In the genomic region with DNA sequence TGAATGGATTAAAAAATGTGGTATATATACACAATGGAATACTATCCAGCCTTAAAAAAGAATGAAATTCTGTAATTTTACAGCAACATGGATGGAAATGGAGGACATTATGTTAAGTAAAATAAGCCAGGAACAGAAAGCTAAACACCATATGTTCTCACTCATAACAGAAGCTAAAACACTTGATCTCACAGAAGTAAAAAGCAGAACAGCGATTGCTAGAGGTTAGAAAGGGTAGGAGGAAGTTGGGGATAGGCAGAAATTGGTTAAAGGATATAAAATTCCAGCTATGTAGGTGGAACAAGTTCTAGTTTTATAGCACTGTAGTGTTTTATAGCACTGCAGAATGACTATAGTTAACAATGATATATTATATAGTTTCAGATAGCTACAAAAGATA, we compare ENCODE assay signal across 14 cellular contexts. TPM values are rescaled to one million over a fixed set of nuclear protein-coding genes. Genes with fewer than 3 reads are reported as not detected.
DNase-seq lines count a peak whose midpoint lies in the region; ATAC-seq and TF ChIP-seq lines count a peak whose summit lies in the region.
"Had no signal": no experiment of that assay in that cellular context is flagged by ENCODE, and none has a peak within 500 bp of the region (broad histone marks: within the 10 kb centered on the region; RNA-seq: fewer than 3 reads in every experiment).

No MANE protein-coding gene starts in this region.

- CTCF ChIA-PET in activated CD8-positive, alpha-beta T cell treated with anti-CD3 and anti-CD28 coated beads for 36 hours (lab: Charles Lee), result interaction anchor here (1.1 to 1.7 kb wide), 2 partner anchors 13 to 19 kb away, joined by 3 to 5 read pairs; no protein-coding TSS in a partner anchor

- H3K4me3 ChIP-seq in BLaER1 treated with 17β-estradiol and CSF1 and Interleukin-3, amounts not matched to agents 10 nM and 100 nM, result no peak overlapping the region
- H3K4me3 ChIP-seq: upper lobe of left lung had no signal

- H3K36me3 Mint-ChIP-seq in activated CD8-positive, alpha-beta T cell treated with anti-CD3 and anti-CD28 coated beads for 36 hours (ENCODE audit: low read depth), result peaks cover 6% of the 10 kb centered on the region
- no peaks in the 10 kb centered on the region for H3K36me3 Mint-ChIP-seq in activated T-cell treated with anti-CD3 and anti-CD28 coated beads, Interleukin-2, amount 50 U/mL, for 24 hours (ENCODE audit: low read depth)
- no peaks in the 10 kb centered on the region for H3K36me3 Mint-ChIP-seq in activated T-helper 17 cell treated with anti-CD3 and anti-CD28 coated beads, Interleukin-2, amount 50 U/mL, for 72 hours (ENCODE audit: low read depth)

- H4K20me1 ChIP-seq in BLaER1 treated with 17β-estradiol and CSF1 and Interleukin-3, amounts not matched to agents 10 nM and 100 nM, result no peaks in the 10 kb centered on the region

- DNase-seq in SKM-1 (lab: John Stamatoyannopoulos, UW; ENCODE audit: unreplicated experiment), result peak; percentile 32
- DNase-seq in activated CD8-positive, alpha-beta T cell treated with anti-CD3 and anti-CD28 coated beads for 36 hours, result no peak
- no peak for DNase-seq in OCI-M2 (lab: John Stamatoyannopoulos, UW; ENCODE audit: unreplicated experiment)
- no peak for DNase-seq in activated T-cell treated with anti-CD3 and anti-CD28 coated beads, Interleukin-2, amount 50 U/mL, for 24 hours
- DNase-seq: activated naive CD8-positive, alpha-beta T cell treated with anti-CD3 and anti-CD28 coated beads, Interleukin-2, amount 50 U/mL, for 24 hours; foreskin keratinocyte; naive thymus-derived CD8-positive, alpha-beta T cell; NCI-H187 treated with DMSO at 0.1 percent for 48 hours; upper lobe of left lung had no signal

- no peak for TF ChIP-seq CTCF in activated CD8-positive, alpha-beta T cell treated with anti-CD3 and anti-CD28 coated beads for 36 hours (IDR thresholded peaks at IDR 0.05)

- H3K4me3 Mint-ChIP-seq in activated CD8-positive, alpha-beta T cell treated with anti-CD3 and anti-CD28 coated beads for 36 hours, result no peak overlapping the region
- H3K4me3 Mint-ChIP-seq in activated T-cell treated with anti-CD3 and anti-CD28 coated beads, Interleukin-2, amount 50 U/mL, for 24 hours, result no peak overlapping the region
- no peak overlapping the region for H3K4me3 Mint-ChIP-seq in activated T-helper 17 cell treated with anti-CD3 and anti-CD28 coated beads, Interleukin-2, amount 50 U/mL, for 72 hours
- H3K4me3 Mint-ChIP-seq: activated naive CD8-positive, alpha-beta T cell treated with anti-CD3 and anti-CD28 coated beads, Interleukin-2, amount 50 U/mL, for 24 hours; dendritic cell treated with granulocyte-macrophage colony-stimulating factor and Interleukin-4, amounts not matched to agents 40 ng/mL and 50 ng/mL, for 4 days; naive thymus-derived CD8-positive, alpha-beta T cell had no signal

- peak overlapping the region in 1 of 11 experiments; percentile 17; a peak in 1 of 22 replicates for H3K27ac ChIP-seq in BLaER1 treated with 17β-estradiol and CSF1 and Interleukin-3, amounts not matched to agents 10 nM and 100 nM
- H3K27ac ChIP-seq: foreskin keratinocyte, upper lobe of left lung had no signal

- H3K9me3 ChIP-seq in BLaER1 treated with 17β-estradiol and CSF1 and Interleukin-3, amounts not matched to agents 10 nM and 100 nM (replicated peaks in 1 of 11), result peaks cover 0 to 57% (median 34%) of the 10 kb centered on the region in 11 experiments; a peak in 19 of 22 replicates
- H3K9me3 ChIP-seq: upper lobe of left lung had no signal

- H3K4me2 ChIP-seq in BLaER1 treated with 17β-estradiol and CSF1 and Interleukin-3, amounts not matched to agents 10 nM and 100 nM, result peak overlapping the region in 10 of 11 experiments; percentile 33 to 76 (median 68); a peak in 15 of 22 replicates

- ATAC-seq in GM19395 (IDR thresholded peaks at IDR 0.05; ENCODE audit: unreplicated experiment), result peak; percentile 41
- ATAC-seq in HG03159 (IDR thresholded peaks at IDR 0.05; ENCODE audit: unreplicated experiment), result peak; percentile 35
- ATAC-seq in activated CD8-positive, alpha-beta T cell treated with anti-CD3 and anti-CD28 coated beads for 36 hours, result no peak
- ATAC-seq in activated T-helper 17 cell treated with anti-CD3 and anti-CD28 coated beads, Interleukin-2, amount 50 U/mL, for 72 hours (replicated peaks), result no peak
- ATAC-seq: activated naive CD8-positive, alpha-beta T cell treated with anti-CD3 and anti-CD28 coated beads, Interleukin-2, amount 50 U/mL, for 24 hours; foreskin keratinocyte; naive thymus-derived CD8-positive, alpha-beta T cell had no signal

- intact Hi-C loops in activated CD8-positive, alpha-beta T cell treated with anti-CD3 and anti-CD28 coated beads for 36 hours (cut with micrococcal nuclease), result no loop called here

- peaks cover 3% of the 10 kb centered on the region for H3K9me3 Mint-ChIP-seq in activated CD8-positive, alpha-beta T cell treated with anti-CD3 and anti-CD28 coated beads for 36 hours
- no peaks in the 10 kb centered on the region for H3K9me3 Mint-ChIP-seq in activated T-cell treated with anti-CD3 and anti-CD28 coated beads, Interleukin-2, amount 50 U/mL, for 24 hours
- peaks cover 4% of the 10 kb centered on the region for H3K9me3 Mint-ChIP-seq in activated T-helper 17 cell treated with anti-CD3 and anti-CD28 coated beads, Interleukin-2, amount 50 U/mL, for 72 hours
- H3K9me3 Mint-ChIP-seq: dendritic cell treated with granulocyte-macrophage colony-stimulating factor and Interleukin-4, amounts not matched to agents 40 ng/mL and 50 ng/mL, for 4 days had no signal

- H3K4me1 Mint-ChIP-seq in activated CD8-positive, alpha-beta T cell treated with anti-CD3 and anti-CD28 coated beads for 36 hours (ENCODE audit: low read depth), result peaks cover 46% of the 10 kb centered on the region
- H3K4me1 Mint-ChIP-seq in activated T-cell treated with anti-CD3 and anti-CD28 coated beads, Interleukin-2, amount 50 U/mL, for 24 hours (ENCODE audit: low read depth), result peaks cover 38% of the 10 kb centered on the region
- H3K4me1 Mint-ChIP-seq in activated T-helper 17 cell treated with anti-CD3 and anti-CD28 coated beads, Interleukin-2, amount 50 U/mL, for 72 hours, result peaks cover 4% of the 10 kb centered on the region

- H3K27ac Mint-ChIP-seq in activated CD8-positive, alpha-beta T cell treated with anti-CD3 and anti-CD28 coated beads for 36 hours, result no peak overlapping the region
- H3K27ac Mint-ChIP-seq in activated T-cell treated with anti-CD3 and anti-CD28 coated beads, Interleukin-2, amount 50 U/mL, for 24 hours, result no peak overlapping the region
- no peak overlapping the region for H3K27ac Mint-ChIP-seq in activated T-helper 17 cell treated with anti-CD3 and anti-CD28 coated beads, Interleukin-2, amount 50 U/mL, for 72 hours
- H3K27ac Mint-ChIP-seq: activated naive CD8-positive, alpha-beta T cell treated with anti-CD3 and anti-CD28 coated beads, Interleukin-2, amount 50 U/mL, for 24 hours; dendritic cell treated with granulocyte-macrophage colony-stimulating factor and Interleukin-4, amounts not matched to agents 40 ng/mL and 50 ng/mL, for 4 days had no signal

- H3K27me3 ChIP-seq in BLaER1 treated with 17β-estradiol and CSF1 and Interleukin-3, amounts not matched to agents 10 nM and 100 nM, result no peaks in the 10 kb centered on the region
- H3K27me3 ChIP-seq: upper lobe of left lung had no signal

- no peak overlapping the region for H3K9ac ChIP-seq in BLaER1 treated with 17β-estradiol and CSF1 and Interleukin-3, amounts not matched to agents 10 nM and 100 nM

- H3K27me3 Mint-ChIP-seq in activated CD8-positive, alpha-beta T cell treated with anti-CD3 and anti-CD28 coated beads for 36 hours, result no peaks in the 10 kb centered on the region
- no peaks in the 10 kb centered on the region for H3K27me3 Mint-ChIP-seq in activated T-cell treated with anti-CD3 and anti-CD28 coated beads, Interleukin-2, amount 50 U/mL, for 24 hours
- H3K27me3 Mint-ChIP-seq in activated T-helper 17 cell treated with anti-CD3 and anti-CD28 coated beads, Interleukin-2, amount 50 U/mL, for 72 hours, result no peaks in the 10 kb centered on the region
- H3K27me3 Mint-ChIP-seq: activated naive CD8-positive, alpha-beta T cell treated with anti-CD3 and anti-CD28 coated beads, Interleukin-2, amount 50 U/mL, for 24 hours; dendritic cell treated with granulocyte-macrophage colony-stimulating factor and Interleukin-4, amounts not matched to agents 40 ng/mL and 50 ng/mL, for 4 days had no signal

- POLR2A ChIA-PET in activated CD8-positive, alpha-beta T cell treated with anti-CD3 and anti-CD28 coated beads for 36 hours (lab: Charles Lee), result no interaction called here

- H3K4me1 ChIP-seq in BLaER1 treated with 17β-estradiol and CSF1 and Interleukin-3, amounts not matched to agents 10 nM and 100 nM, result peaks cover 39 to 75% (median 53%) of the 10 kb centered on the region in 10 experiments
- H3K4me1 ChIP-seq: foreskin keratinocyte had no signal

- peaks cover 0 to 26% (median 4%) of the 10 kb centered on the region in 11 experiments; a peak in 6 of 22 replicates for H3K36me3 ChIP-seq in BLaER1 treated with 17β-estradiol and CSF1 and Interleukin-3, amounts not matched to agents 10 nM and 100 nM
- H3K36me3 ChIP-seq: upper lobe of left lung had no signal

RNA-seq across cellular contexts. Expression of a gene that starts 15.8 kb away (rescaled TPM):
- 1 to 10 TPM; 6.1 TPM for total RNA-seq in activated CD8-positive, alpha-beta T cell treated with anti-CD3 and anti-CD28 coated beads for 36 hours
- total RNA-seq in activated T-helper 17 cell treated with anti-CD3 and anti-CD28 coated beads, Interleukin-2, amount 50 U/mL, for 72 hours, result 1 to 10 TPM; 2.3 to 2.9 TPM

RNA-seq across cellular contexts. Expression of a gene that starts 58.7 kb away (rescaled TPM):
- total RNA-seq in activated CD8-positive, alpha-beta T cell treated with anti-CD3 and anti-CD28 coated beads for 36 hours, result 1 to 10 TPM; 9.5 TPM
- 10 to 100 TPM; 11.0 to 12.3 TPM for total RNA-seq in activated T-helper 17 cell treated with anti-CD3 and anti-CD28 coated beads, Interleukin-2, amount 50 U/mL, for 72 hours

Comparison
In these comparisons a context has a peak if more than half of its experiments do, and no peak if none do; other contexts are left out.
1. ATAC-seq: peak in GM19395 (single experiment) and HG03159 (single experiment); none in activated CD8-positive, alpha-beta T cell treated with anti-CD3 and anti-CD28 coated beads for 36 hours (single experiment) and activated T-helper 17 cell treated with anti-CD3 and anti-CD28 coated beads, Interleukin-2, amount 50 U/mL, for 72 hours (single experiment).